10 cellular contexts compared by ENCODE assay signal in the genomic region with DNA sequence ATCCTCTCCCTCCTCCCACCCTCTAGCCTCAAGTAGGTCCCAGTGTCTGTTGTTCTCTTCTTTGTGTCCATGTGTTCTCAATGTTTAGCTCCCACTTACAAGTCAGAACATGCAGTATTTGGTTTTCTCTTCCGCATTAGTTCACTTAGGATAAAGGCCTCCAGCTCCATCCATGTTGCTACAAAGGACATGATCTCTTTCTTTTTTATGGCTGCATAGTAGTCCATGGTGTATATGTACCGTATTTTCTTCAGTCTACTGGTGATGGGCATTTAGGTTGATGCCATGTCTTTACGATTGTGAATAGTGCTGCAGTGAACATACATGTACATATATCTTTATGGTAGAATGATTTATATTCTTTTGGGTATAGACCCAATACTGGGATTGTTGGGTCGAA. TPM values are rescaled to one million over a fixed set of nuclear protein-coding genes. Genes with fewer than 3 reads are reported as not detected.
A peak's percentile ranks its signal among the peaks of the same experiment; 100 is the strongest.
DNase-seq lines count a peak whose midpoint lies in the region; ATAC-seq, FAIRE-seq and TF ChIP-seq lines count a peak whose summit lies in the region.
"Had no signal": no experiment of that assay in that cellular context is flagged by ENCODE, and none has a peak within 500 bp of the region (broad histone marks: within the 10 kb centered on the region; RNA-seq: fewer than 3 reads in every experiment).

No MANE protein-coding gene starts in this region.

- H4K20me1 ChIP-seq in astrocyte (ENCODE audit: insufficient read depth, low read length): peaks cover 9% of the 10 kb centered on the region

- no peaks in the 10 kb centered on the region for H3K36me3 Mint-ChIP-seq in astrocyte (ENCODE audit: low read depth, unreplicated experiment)

- no peaks in the 10 kb centered on the region for H3K27me3 Mint-ChIP-seq in astrocyte (ENCODE audit: low read depth, unreplicated experiment)

- H3K4me3 Mint-ChIP-seq in astrocyte (ENCODE audit: unreplicated experiment): peak overlapping the region; percentile 75

- no peak overlapping the region for H3K9ac ChIP-seq in astrocyte (ENCODE audit: low read length)
- H3K9ac ChIP-seq in muscle layer of colon (ENCODE audit: low read length): no peak overlapping the region

- H3K27me3 ChIP-seq in ACC112 (ENCODE audit: insufficient read depth, low read length) (no peaks in the 10 kb centered on the region), astrocyte (ENCODE audit: insufficient read depth, low read length) (no peaks in the 10 kb centered on the region), muscle layer of colon (ENCODE audit: control insufficient read depth in 1 of 2, insufficient read depth in 2 of 2, low read length in 2 of 2) (no peaks in the 10 kb centered on the region)

- FAIRE-seq in astrocyte (lab: Jason Lieb, UNC): no peak

- ATAC-seq in GM18502 (IDR thresholded peaks at IDR 0.05; ENCODE audit: poor library complexity, unreplicated experiment): no peak

- no peak for TF ChIP-seq CTCF in HFF-Myc (IDR thresholded peaks at IDR 0.05; ENCODE audit: low read depth, low read length, missing control alignments)
- no peak for TF ChIP-seq CTCF in astrocyte (IDR thresholded peaks at IDR 0.05; ENCODE audit: insufficient read depth, low read depth, low read length)

- H3K79me2 ChIP-seq in ACC112 (ENCODE audit: control insufficient read depth, insufficient read depth, low read length, unreplicated experiment) (peaks cover 35% of the 10 kb centered on the region), astrocyte (ENCODE audit: insufficient read depth, low read length) (peaks cover 51% of the 10 kb centered on the region)

- H3K4me2 ChIP-seq in astrocyte (ENCODE audit: low read length): peak overlapping the region; percentile 87

- H3K27ac ChIP-seq in ACC112 (ENCODE audit: low read depth, low read length) (no peak overlapping the region), astrocyte (ENCODE audit: low read depth, low read length) (no peak overlapping the region), muscle layer of colon (ENCODE audit: low read depth, low read length) (peak overlapping the region; percentile 69)

- H2AFZ ChIP-seq in ACC112 (ENCODE audit: low read length, unreplicated experiment) (no peak overlapping the region), astrocyte (ENCODE audit: low read depth, low read length) (no peak overlapping the region)

- no peak overlapping the region for H3K27ac Mint-ChIP-seq in astrocyte (ENCODE audit: unreplicated experiment)

- H3K4me1 ChIP-seq in ACC112 (ENCODE audit: control insufficient read depth, insufficient read depth, low read length, unreplicated experiment) (peaks cover 9% of the 10 kb centered on the region), astrocyte (ENCODE audit: insufficient read depth, low read length) (peaks cover 10% of the 10 kb centered on the region), muscle layer of colon (ENCODE audit: insufficient read depth, low read length) (peaks cover 53% of the 10 kb centered on the region)

- peaks cover 11% of the 10 kb centered on the region for H3K4me1 Mint-ChIP-seq in astrocyte (ENCODE audit: low read depth, unreplicated experiment)

- H3K9me3 Mint-ChIP-seq in astrocyte (ENCODE audit: unreplicated experiment): no peaks in the 10 kb centered on the region

- H3K4me3 ChIP-seq in ACC112 (ENCODE audit: low read depth, low read length): peak overlapping the region; percentile 91
- H3K4me3 ChIP-seq in HFF-Myc (replicated peaks; ENCODE audit: low read depth, low read length): peak overlapping the region; percentile 97
- peak overlapping the region; percentile 88 for H3K4me3 ChIP-seq in astrocyte (ENCODE audit: insufficient read depth, low read depth, low read length)
- H3K4me3 ChIP-seq in muscle layer of colon (ENCODE audit: low read depth in 1 of 2, low read length in 2 of 2): peak overlapping the region in 1 of 2 donors; percentile 97

- H3K36me3 ChIP-seq in ACC112 (ENCODE audit: insufficient read depth, low read length) (no peaks in the 10 kb centered on the region), astrocyte (ENCODE audit: insufficient read depth, low read length) (no peaks in the 10 kb centered on the region), muscle layer of colon (ENCODE audit: insufficient read depth, low read length) (no peaks in the 10 kb centered on the region)

- H3K9me3 ChIP-seq in astrocyte (ENCODE audit: insufficient read depth, low read depth, low read length) (no peaks in the 10 kb centered on the region), muscle layer of colon (ENCODE audit: low read length) (no peaks in the 10 kb centered on the region)

- DNase-seq in HFF-Myc (ENCODE audit: extremely low read depth, low read depth): no peak
- no peak for DNase-seq in astrocyte (ENCODE audit: low read depth)
- no peak for DNase-seq in effector CD8-positive, alpha-beta T cell (lab: John Stamatoyannopoulos, UW)
- no peak for DNase-seq in NCI-H446 treated with DMSO at 0.1 percent for 48 hours (lab: John Stamatoyannopoulos, UW)
- no peak for DNase-seq in stimulated activated CD4-positive, alpha-beta T cell treated with anti-CD3 and anti-CD28 coated beads, Interleukin-15, amount 100 ng/mL, for 24 hours
- DNase-seq: NCI-H1930; stimulated activated CD4-positive, alpha-beta T cell treated with anti-CD3 and anti-CD28 coated beads, Interleukin-1b, Interleukin-23, amount 100 ng/mL, for 48 hours had no signal

RNA-seq across cellular contexts. Expression of a gene that starts 1.6 kb away (rescaled TPM):
- total RNA-seq in astrocyte: 46.8 and 47.4 TPM in 2 replicates
